Comparison of ENCODE assay signal across 8 cellular contexts in genomic region chr3:197737319-197737649, GRCh38. TPM values are rescaled to one million over a fixed set of nuclear protein-coding genes. Genes with fewer than 3 reads are reported as not detected.
A peak's percentile ranks its signal among the peaks of the same experiment; 100 is the strongest.
DNase-seq lines count a peak whose midpoint lies in the region; ATAC-seq and TF ChIP-seq lines count a peak whose summit lies in the region.

No MANE protein-coding gene starts in this region.

- peak overlapping the region; percentile 3 for H3K9ac ChIP-seq in iPS-15b (ENCODE audit: low read depth, low read length)

- no peaks in the 10 kb centered on the region for H3K36me3 ChIP-seq in iPS-15b (ENCODE audit: control insufficient read depth, insufficient read depth, low read length)

- no peak for ATAC-seq in activated CD8-positive, alpha-beta T cell treated with anti-CD3 and anti-CD28 coated beads for 36 hours
- no peak for ATAC-seq in stimulated activated naive CD8-positive, alpha-beta T cell treated with anti-CD3 and anti-CD28 coated beads, Interleukin-15, amount 100 ng/mL, for 72 hours
- no peak for ATAC-seq in HG02870 (IDR thresholded peaks at IDR 0.05; ENCODE audit: unreplicated experiment)

- POLR2A ChIA-PET in activated CD8-positive, alpha-beta T cell treated with anti-CD3 and anti-CD28 coated beads for 36 hours (lab: Charles Lee) = interaction anchor here (0.9 to 2.3 kb wide), 3 partner anchors 9 to 14 kb away, joined by 5 to 6 read pairs (median 5); partner anchors contain the start of gene FYTTD1

- H3K4me3 Mint-ChIP-seq in activated CD8-positive, alpha-beta T cell treated with anti-CD3 and anti-CD28 coated beads for 36 hours = peak overlapping the region; percentile 82
- peak overlapping the region; percentile 87 to 90 for H3K4me3 Mint-ChIP-seq in stimulated activated naive CD8-positive, alpha-beta T cell treated with anti-CD3 and anti-CD28 coated beads, Interleukin-15, amount 100 ng/mL, for 72 hours

- no peak for TF ChIP-seq CTCF in activated CD8-positive, alpha-beta T cell treated with anti-CD3 and anti-CD28 coated beads for 36 hours (IDR thresholded peaks at IDR 0.05)
- TF ChIP-seq CTCF in GM10266 (IDR thresholded peaks at IDR 0.05; ENCODE audit: control insufficient read depth, insufficient read depth, low read depth, missing control alignments) = no peak

- peaks cover 8% of the 10 kb centered on the region for H3K36me3 Mint-ChIP-seq in activated CD8-positive, alpha-beta T cell treated with anti-CD3 and anti-CD28 coated beads for 36 hours (ENCODE audit: low read depth)

- no peaks in the 10 kb centered on the region for H3K9me3 Mint-ChIP-seq in activated CD8-positive, alpha-beta T cell treated with anti-CD3 and anti-CD28 coated beads for 36 hours
- H3K9me3 Mint-ChIP-seq in stimulated activated naive CD8-positive, alpha-beta T cell treated with anti-CD3 and anti-CD28 coated beads, Interleukin-15, amount 100 ng/mL, for 72 hours = no peaks in the 10 kb centered on the region

- CTCF ChIA-PET in activated CD8-positive, alpha-beta T cell treated with anti-CD3 and anti-CD28 coated beads for 36 hours (lab: Charles Lee) = interaction anchor here (1.3 kb wide), 1 partner anchor 11 kb away, joined by 6 read pairs; no protein-coding TSS in a partner anchor

- peak overlapping the region; percentile 58 for H3K4me3 ChIP-seq in iPS-15b (ENCODE audit: low read depth, low read length)

- peak; percentile 22 to 43 for DNase-seq in NCI-H2081 (lab: John Stamatoyannopoulos, UW)
- no peak for DNase-seq in NCI-H2081 treated with DMSO at 0.1 percent for 48 hours (lab: John Stamatoyannopoulos, UW)
- no peak for DNase-seq in activated CD8-positive, alpha-beta T cell treated with anti-CD3 and anti-CD28 coated beads for 36 hours
- DNase-seq in stimulated activated naive CD8-positive, alpha-beta T cell treated with anti-CD3 and anti-CD28 coated beads, Interleukin-15, amount 100 ng/mL, for 72 hours = no peak
- DNase-seq in GM10266 (ENCODE audit: extremely low spot score) = no peak
- no peak for DNase-seq in HT-29 (ENCODE audit: low spot score)

- peaks cover 34% of the 10 kb centered on the region for H3K4me1 Mint-ChIP-seq in activated CD8-positive, alpha-beta T cell treated with anti-CD3 and anti-CD28 coated beads for 36 hours (ENCODE audit: low read depth)
- H3K4me1 Mint-ChIP-seq in stimulated activated naive CD8-positive, alpha-beta T cell treated with anti-CD3 and anti-CD28 coated beads, Interleukin-15, amount 100 ng/mL, for 72 hours = peaks cover 42% of the 10 kb centered on the region

- H3K27me3 Mint-ChIP-seq in activated CD8-positive, alpha-beta T cell treated with anti-CD3 and anti-CD28 coated beads for 36 hours = no peaks in the 10 kb centered on the region
- no peaks in the 10 kb centered on the region for H3K27me3 Mint-ChIP-seq in stimulated activated naive CD8-positive, alpha-beta T cell treated with anti-CD3 and anti-CD28 coated beads, Interleukin-15, amount 100 ng/mL, for 72 hours

- no peaks in the 10 kb centered on the region for H3K4me1 ChIP-seq in iPS-15b (ENCODE audit: control insufficient read depth, insufficient read depth, low read length)

- intact Hi-C loops in activated CD8-positive, alpha-beta T cell treated with anti-CD3 and anti-CD28 coated beads for 36 hours (cut with micrococcal nuclease) = no loop called here

- no peaks in the 10 kb centered on the region for H3K9me3 ChIP-seq in iPS-15b (ENCODE audit: control insufficient read depth, insufficient read depth, low read length)

- H3K27me3 ChIP-seq in iPS-15b (ENCODE audit: control insufficient read depth, insufficient read depth, low read length) = no peaks in the 10 kb centered on the region

- H3K27ac Mint-ChIP-seq in activated CD8-positive, alpha-beta T cell treated with anti-CD3 and anti-CD28 coated beads for 36 hours = peak overlapping the region; percentile 82
- peak overlapping the region; percentile 4 to 91 for H3K27ac Mint-ChIP-seq in stimulated activated naive CD8-positive, alpha-beta T cell treated with anti-CD3 and anti-CD28 coated beads, Interleukin-15, amount 100 ng/mL, for 72 hours

RNA-seq across cellular contexts. Expression of gene RUBCN, which starts 0.6 kb away (rescaled TPM):
- total RNA-seq in activated CD8-positive, alpha-beta T cell treated with anti-CD3 and anti-CD28 coated beads for 36 hours = 10 to 100 TPM; 27.3 to 27.7 TPM
- 14.9 and 16.1 TPM in 2 replicates for total RNA-seq in HT-29 (2014; rRNA removed; shearing (Covaris generic))

RNA-seq across cellular contexts. Expression of gene FYTTD1, which starts 12.4 kb away (rescaled TPM):
- total RNA-seq in activated CD8-positive, alpha-beta T cell treated with anti-CD3 and anti-CD28 coated beads for 36 hours = 10 to 100 TPM; 25.4 to 27.0 TPM
- 29.2 and 41.6 TPM in 2 replicates for total RNA-seq in HT-29 (2014; rRNA removed; shearing (Covaris generic))

RNA-seq across cellular contexts. Expression of gene LRCH3, which starts 53.8 kb away (rescaled TPM):
- 10 to 100 TPM; 43.8 to 53.5 TPM for total RNA-seq in activated CD8-positive, alpha-beta T cell treated with anti-CD3 and anti-CD28 coated beads for 36 hours
- total RNA-seq in HT-29 (2014; rRNA removed; shearing (Covaris generic)) = 30.6 and 36.5 TPM in 2 replicates

Comparison
In these comparisons a context has a peak if more than half of its experiments do, and no peak if none do; other contexts are left out.
1. DNase-seq: peak in NCI-H2081 (2 of 2); none in NCI-H2081 treated with DMSO at 0.1 percent for 48 hours (single experiment), activated CD8-positive, alpha-beta T cell treated with anti-CD3 and anti-CD28 coated beads for 36 hours (single experiment), stimulated activated naive CD8-positive, alpha-beta T cell treated with anti-CD3 and anti-CD28 coated beads, Interleukin-15, amount 100 ng/mL, for 72 hours (0 of 2), GM10266 (single experiment) and HT-29 (single experiment).